ENCODE assay signal across 18 cellular contexts in genomic region chr2:15155959-15156574, GRCh38.
A peak's percentile ranks its signal among the peaks of the same experiment; 100 is the strongest.
DNase-seq lines count a peak whose midpoint lies in the region; ATAC-seq and TF ChIP-seq lines count a peak whose summit lies in the region.
"Had no signal": no experiment of that assay in that cellular context is flagged by ENCODE, and none has a peak within 500 bp of the region (broad histone marks: within the 10 kb centered on the region; RNA-seq: fewer than 3 reads in every experiment).

No MANE protein-coding gene starts in this region.

- H3K4me2 ChIP-seq in MM.1S (ENCODE audit: low read depth, low read length) = no peak overlapping the region
- H3K4me2 ChIP-seq: KMS-11 had no signal

- POLR2A ChIA-PET in activated naive CD8-positive, alpha-beta T cell treated with anti-CD3 and anti-CD28 coated beads, Interleukin-2, amount 10 ng/mL, durations not matched to agents 7 days and 5 days (lab: Charles Lee) = interaction anchor here (0.7 kb wide), 1 partner anchor 14 kb away, joined by 3 read pairs; no protein-coding TSS in a partner anchor
- POLR2A ChIA-PET in WTC11 (lab: Charles Lee) = no interaction called here
- POLR2A ChIA-PET in naive thymus-derived CD4-positive, alpha-beta T cell (lab: Charles Lee) = no interaction called here

- H3K27ac Mint-ChIP-seq in activated naive CD8-positive, alpha-beta T cell treated with anti-CD3 and anti-CD28 coated beads, Interleukin-2, amount 10 ng/mL, durations not matched to agents 7 days and 5 days = peak overlapping the region; percentile 21
- H3K27ac Mint-ChIP-seq in activated naive CD8-positive, alpha-beta T cell treated with anti-CD3 and anti-CD28 coated beads, Interleukin-2, amount 50 U/mL, for 24 hours = no peak overlapping the region
- H3K27ac Mint-ChIP-seq in WTC11 = no peak overlapping the region
- H3K27ac Mint-ChIP-seq in naive thymus-derived CD4-positive, alpha-beta T cell = peak overlapping the region in 6 of 9 donors; percentile 9 to 75 (median 40)
- H3K27ac Mint-ChIP-seq: CD4-positive, alpha-beta memory T cell had no signal

- peaks cover 2% of the 10 kb centered on the region for H3K36me3 Mint-ChIP-seq in activated naive CD8-positive, alpha-beta T cell treated with anti-CD3 and anti-CD28 coated beads, Interleukin-2, amount 10 ng/mL, durations not matched to agents 7 days and 5 days
- no peaks in the 10 kb centered on the region for H3K36me3 Mint-ChIP-seq in activated naive CD8-positive, alpha-beta T cell treated with anti-CD3 and anti-CD28 coated beads, Interleukin-2, amount 50 U/mL, for 24 hours (ENCODE audit: low read depth)
- no peaks in the 10 kb centered on the region for H3K36me3 Mint-ChIP-seq in WTC11
- peaks cover 0 to 4% (median 0%) of the 10 kb centered on the region in 5 donors for H3K36me3 Mint-ChIP-seq in naive thymus-derived CD4-positive, alpha-beta T cell
- H3K36me3 Mint-ChIP-seq: CD4-positive, alpha-beta memory T cell had no signal

- no peaks in the 10 kb centered on the region for H3K9me3 ChIP-seq in naive thymus-derived CD4-positive, alpha-beta T cell (ENCODE audit: control insufficient read depth in 2 of 3, low read length in 3 of 3)
- H3K9me3 ChIP-seq in MM.1S (replicated peaks; ENCODE audit: insufficient read depth, low read length) = no peaks in the 10 kb centered on the region
- H3K9me3 ChIP-seq: BE2C had no signal

- H3K9me2 ChIP-seq in MM.1S (replicated peaks; ENCODE audit: insufficient read depth, low read length) = no peaks in the 10 kb centered on the region

- no peaks in the 10 kb centered on the region for H3K27me3 ChIP-seq in naive thymus-derived CD4-positive, alpha-beta T cell (ENCODE audit: control insufficient read depth in 2 of 2, insufficient read depth in 2 of 2, low read length in 2 of 2)
- H3K27me3 ChIP-seq in MM.1S (replicated peaks; ENCODE audit: insufficient read depth, low read length) = no peaks in the 10 kb centered on the region
- H3K27me3 ChIP-seq: BE2C had no signal

- no peak overlapping the region for H3K27ac ChIP-seq in naive thymus-derived CD4-positive, alpha-beta T cell (ENCODE audit: low read depth, low read length)
- H3K27ac ChIP-seq in MM.1S (ENCODE audit: low read length) = no peak overlapping the region
- H3K27ac ChIP-seq: 22Rv1, KMS-11 had no signal

- H2AFZ ChIP-seq in MM.1S (ENCODE audit: low read length) = no peak overlapping the region

- peaks cover 18% of the 10 kb centered on the region for H3K4me1 Mint-ChIP-seq in activated naive CD8-positive, alpha-beta T cell treated with anti-CD3 and anti-CD28 coated beads, Interleukin-2, amount 10 ng/mL, durations not matched to agents 7 days and 5 days
- peaks cover 12% of the 10 kb centered on the region for H3K4me1 Mint-ChIP-seq in activated naive CD8-positive, alpha-beta T cell treated with anti-CD3 and anti-CD28 coated beads, Interleukin-2, amount 50 U/mL, for 24 hours
- H3K4me1 Mint-ChIP-seq in WTC11 = peaks cover 35% of the 10 kb centered on the region
- peaks cover 5 to 14% (median 12%) of the 10 kb centered on the region in 7 donors for H3K4me1 Mint-ChIP-seq in naive thymus-derived CD4-positive, alpha-beta T cell
- H3K4me1 Mint-ChIP-seq: CD4-positive, alpha-beta memory T cell had no signal

- no peaks in the 10 kb centered on the region for H3K79me2 ChIP-seq in MM.1S (ENCODE audit: low read length)

- ATAC-seq in activated naive CD8-positive, alpha-beta T cell treated with anti-CD3 and anti-CD28 coated beads, Interleukin-2, amount 10 ng/mL, durations not matched to agents 7 days and 5 days (ENCODE audit: low read depth) = no peak
- no peak for ATAC-seq in activated naive CD8-positive, alpha-beta T cell treated with anti-CD3 and anti-CD28 coated beads, Interleukin-2, amount 50 U/mL, for 24 hours
- ATAC-seq in WTC11 = peak; percentile 83
- peak; percentile 19 for ATAC-seq in naive thymus-derived CD4-positive, alpha-beta T cell
- ATAC-seq: SK-N-SH treated with all-trans-retinoic acid at 6 μM for 48 hours had no signal

- CTCF ChIA-PET in WTC11 (lab: Charles Lee) = interaction anchor here (0.6 to 1.9 kb wide), 4 partner anchors 11 to 520 kb away, joined by 3 to 6 read pairs (median 4); no protein-coding TSS in a partner anchor
- CTCF ChIA-PET in naive thymus-derived CD4-positive, alpha-beta T cell (lab: Charles Lee) = interaction anchor here (1.4 kb wide), 1 partner anchor 11 kb away, joined by 3 read pairs; no protein-coding TSS in a partner anchor

- TF ChIP-seq CTCF in WTC11 (IDR thresholded peaks at IDR 0.05) = no peak
- no peak for TF ChIP-seq CTCF in MM.1S (IDR thresholded peaks at IDR 0.05; ENCODE audit: low read length)

- no peaks in the 10 kb centered on the region for H3K9me3 Mint-ChIP-seq in activated naive CD8-positive, alpha-beta T cell treated with anti-CD3 and anti-CD28 coated beads, Interleukin-2, amount 10 ng/mL, durations not matched to agents 7 days and 5 days
- H3K9me3 Mint-ChIP-seq in activated naive CD8-positive, alpha-beta T cell treated with anti-CD3 and anti-CD28 coated beads, Interleukin-2, amount 50 U/mL, for 24 hours = no peaks in the 10 kb centered on the region
- peaks cover 9% of the 10 kb centered on the region; the same call in 1 of the 2 replicates for H3K9me3 Mint-ChIP-seq in WTC11
- H3K9me3 Mint-ChIP-seq in naive thymus-derived CD4-positive, alpha-beta T cell = peaks cover 0 to 7% (median 0%) of the 10 kb centered on the region in 11 donors
- H3K9me3 Mint-ChIP-seq: CD4-positive, alpha-beta memory T cell had no signal

- intact Hi-C loops in naive thymus-derived CD4-positive, alpha-beta T cell (cut with micrococcal nuclease) = no loop called here

- DNase-seq in activated naive CD8-positive, alpha-beta T cell treated with anti-CD3 and anti-CD28 coated beads, Interleukin-2, amount 10 ng/mL, durations not matched to agents 7 days and 5 days = no peak
- no peak for DNase-seq in activated naive CD8-positive, alpha-beta T cell treated with anti-CD3 and anti-CD28 coated beads, Interleukin-2, amount 50 U/mL, for 24 hours
- DNase-seq in WTC11 (ENCODE audit: low spot score) (peak; percentile 18), NCI-H2107 (lab: John Stamatoyannopoulos, UW) (no peak), MM.1S (no peak), activated T-cell treated with anti-CD3 and anti-CD28 coated beads for 4 hours (no peak)
- DNase-seq in naive thymus-derived CD4-positive, alpha-beta T cell = peak in 3 of 9 donors; percentile 31 to 42 (median 37)
- no peak for DNase-seq in stimulated activated CD4-positive, alpha-beta T cell treated with anti-CD3 and anti-CD28 coated beads, Interleukin-15, amount 100 ng/mL, for 24 hours
- DNase-seq: BE2C; CD4-positive, alpha-beta memory T cell; NCI-H1092; NCI-H1694 treated with DMSO at 0.1 percent for 48 hours; NCI-H226; NCI-H524 treated with DMSO at 0.1 percent for 48 hours; SHP77 had no signal

- peaks cover 0 to 8% of the 10 kb centered on the region in 2 donors for H3K4me1 ChIP-seq in naive thymus-derived CD4-positive, alpha-beta T cell (ENCODE audit: control insufficient read depth in 2 of 2, insufficient read depth in 2 of 2, low read length in 2 of 2)
- no peaks in the 10 kb centered on the region for H3K4me1 ChIP-seq in MM.1S (ENCODE audit: low read length)
- H3K4me1 ChIP-seq: BE2C had no signal

- H3K4me3 ChIP-seq in naive thymus-derived CD4-positive, alpha-beta T cell (ENCODE audit: low read length) = no peak overlapping the region
- no peak overlapping the region for H3K4me3 ChIP-seq in MM.1S (ENCODE audit: low read length)

- H3K27me3 Mint-ChIP-seq in activated naive CD8-positive, alpha-beta T cell treated with anti-CD3 and anti-CD28 coated beads, Interleukin-2, amount 10 ng/mL, durations not matched to agents 7 days and 5 days = peaks cover 6% of the 10 kb centered on the region
- H3K27me3 Mint-ChIP-seq in activated naive CD8-positive, alpha-beta T cell treated with anti-CD3 and anti-CD28 coated beads, Interleukin-2, amount 50 U/mL, for 24 hours = peaks cover 4% of the 10 kb centered on the region
- no peaks in the 10 kb centered on the region for H3K27me3 Mint-ChIP-seq in WTC11 (ENCODE audit: low read depth)
- H3K27me3 Mint-ChIP-seq in naive thymus-derived CD4-positive, alpha-beta T cell = peaks cover 0 to 5% (median 0%) of the 10 kb centered on the region in 5 donors
- H3K27me3 Mint-ChIP-seq: CD4-positive, alpha-beta memory T cell had no signal

- H3K36me3 ChIP-seq in naive thymus-derived CD4-positive, alpha-beta T cell (ENCODE audit: control insufficient read depth in 2 of 3, insufficient read depth in 3 of 3, low read length in 3 of 3) = no peaks in the 10 kb centered on the region
- H3K36me3 ChIP-seq in MM.1S (replicated peaks; ENCODE audit: insufficient read depth, low read length) = no peaks in the 10 kb centered on the region
- H3K36me3 ChIP-seq: BE2C had no signal

- no peaks in the 10 kb centered on the region for H3F3A ChIP-seq in MM.1S (ENCODE audit: insufficient read depth, low read length)

- H4K20me1 ChIP-seq in MM.1S (ENCODE audit: insufficient read depth, low read length) = no peaks in the 10 kb centered on the region

- H3K4me3 Mint-ChIP-seq in activated naive CD8-positive, alpha-beta T cell treated with anti-CD3 and anti-CD28 coated beads, Interleukin-2, amount 10 ng/mL, durations not matched to agents 7 days and 5 days = no peak overlapping the region
- H3K4me3 Mint-ChIP-seq in activated naive CD8-positive, alpha-beta T cell treated with anti-CD3 and anti-CD28 coated beads, Interleukin-2, amount 50 U/mL, for 24 hours = no peak overlapping the region
- no peak overlapping the region for H3K4me3 Mint-ChIP-seq in WTC11
- peak overlapping the region in 4 of 10 donors; percentile 9 to 39 (median 25) for H3K4me3 Mint-ChIP-seq in naive thymus-derived CD4-positive, alpha-beta T cell
- H3K4me3 Mint-ChIP-seq: CD4-positive, alpha-beta memory T cell had no signal

- no peak overlapping the region for H3K9ac ChIP-seq in MM.1S (ENCODE audit: low read length)
- H3K9ac ChIP-seq: KMS-11 had no signal

TF ChIP-seq in WTC11, 78 proteins besides CTCF, POLR2A, EP300 and RAD21 (continues in another document):
- TF ChIP-seq ELF4 (CRISPR knock-in tag; IDR thresholded peaks at IDR 0.05; ENCODE audit: low read depth) = no peak

Comparison
In these comparisons a context has a peak if more than half of its experiments do, and no peak if none do; other contexts are left out.
1. H3K27ac Mint-ChIP-seq: peak in activated naive CD8-positive, alpha-beta T cell treated with anti-CD3 and anti-CD28 coated beads, Interleukin-2, amount 10 ng/mL, durations not matched to agents 7 days and 5 days (single experiment) and naive thymus-derived CD4-positive, alpha-beta T cell (6 of 9); none in activated naive CD8-positive, alpha-beta T cell treated with anti-CD3 and anti-CD28 coated beads, Interleukin-2, amount 50 U/mL, for 24 hours (single experiment) and WTC11 (single experiment).
2. ATAC-seq: peak in WTC11 (single experiment) and naive thymus-derived CD4-positive, alpha-beta T cell (single experiment); none in activated naive CD8-positive, alpha-beta T cell treated with anti-CD3 and anti-CD28 coated beads, Interleukin-2, amount 10 ng/mL, durations not matched to agents 7 days and 5 days (single experiment) and activated naive CD8-positive, alpha-beta T cell treated with anti-CD3 and anti-CD28 coated beads, Interleukin-2, amount 50 U/mL, for 24 hours (single experiment).